1 cellular context compared by ENCODE assay signal in genomic region chr7:141014523-141015395, GRCh38.
TF ChIP-seq lines count a peak whose summit lies in the region.

TSS of gene MRPS33 (minus strand) at chr7:141014952. CDS start at chr7:141010633, 4,319 bp downstream.

TF ChIP-seq in HepG2, 621 proteins besides CTCF, POLR2A, EP300 and RAD21 (continued from another document and continues in another):
- peak; percentile 71; the same call in 1 of the 2 replicates for TF ChIP-seq AHDC1 (CRISPR knock-in tag; IDR thresholded peaks at IDR 0.05; ENCODE audit: borderline replicate concordance)
- peak; percentile 24; the same call in 1 of the 2 replicates for TF ChIP-seq TFDP1 (CRISPR knock-in tag; IDR thresholded peaks at IDR 0.05; ENCODE audit: borderline replicate concordance)
- peak; percentile 15; the same call in 1 of the 2 replicates for TF ChIP-seq ZNF709 (CRISPR knock-in tag; IDR thresholded peaks at IDR 0.05)
- TF ChIP-seq ATF1 (CRISPR knock-in tag; IDR thresholded peaks at IDR 0.05) = peak; percentile 87
- 0 out of 2 replicates have a peak, but pooled peaks have one; percentile 28 for TF ChIP-seq ZBED4 (CRISPR knock-in tag; IDR thresholded peaks at IDR 0.05; ENCODE audit: borderline replicate concordance)
- peak; percentile 80 for TF ChIP-seq PHF21A (CRISPR knock-in tag; IDR thresholded peaks at IDR 0.05)
- TF ChIP-seq MTA1 (CRISPR knock-in tag; IDR thresholded peaks at IDR 0.05; ENCODE audit: borderline replicate concordance) = no peak
- peak; percentile 55 for TF ChIP-seq CREB1 (IDR thresholded peaks at IDR 0.05)
- peak; percentile 94 for TF ChIP-seq CREB1 (CRISPR knock-in tag; IDR thresholded peaks at IDR 0.05)
- peak; percentile 84 for TF ChIP-seq FOXK1 (CRISPR knock-in tag; IDR thresholded peaks at IDR 0.05; ENCODE audit: borderline replicate concordance, low read depth)
- TF ChIP-seq RFXAP (CRISPR knock-in tag; IDR thresholded peaks at IDR 0.05; ENCODE audit: borderline replicate concordance) = peak; percentile 81; the same call in 1 of the 2 replicates
- 0 out of 2 replicates have a peak, but pooled peaks have one; percentile 51 for TF ChIP-seq ZNF205 (CRISPR knock-in tag; IDR thresholded peaks at IDR 0.05)
- peak in 1 of 2 experiments; percentile 41; a peak in 1 of 4 replicates for TF ChIP-seq REST (IDR thresholded peaks at IDR 0.05; ENCODE audit: borderline replicate concordance in 1 of 2, low read depth in 1 of 2, low read length in 2 of 2)
- TF ChIP-seq CSRNP1 (CRISPR knock-in tag; IDR thresholded peaks at IDR 0.05) = peak; percentile 94; the same call in 1 of the 2 replicates
- no peak for TF ChIP-seq ZNF7 (CRISPR knock-in tag; IDR thresholded peaks at IDR 0.05)
- no peak for TF ChIP-seq EZH2 (conservative IDR thresholded peaks at IDR 0.05; ENCODE audit: low read depth, low read length)
- peak; percentile 69; the same call in 1 of the 2 replicates for TF ChIP-seq ISX (CRISPR knock-in tag; conservative IDR thresholded peaks at IDR 0.05)
- TF ChIP-seq ESRRA (CRISPR knock-in tag; IDR thresholded peaks at IDR 0.05; ENCODE audit: low read depth) = peak; percentile 63; the same call in 1 of the 2 replicates
- TF ChIP-seq IRF2 (CRISPR knock-in tag; IDR thresholded peaks at IDR 0.05) = peak; percentile 79; the same call in 1 of the 2 replicates
- peak; percentile 65; the same call in 1 of the 2 replicates for TF ChIP-seq RXRA (CRISPR knock-in tag; IDR thresholded peaks at IDR 0.05)
- no peak for TF ChIP-seq MTA3 (CRISPR knock-in tag; IDR thresholded peaks at IDR 0.05)
- TF ChIP-seq ZBTB42 (CRISPR knock-in tag; IDR thresholded peaks at IDR 0.05) = no peak
- 0 out of 2 replicates have a peak, but pooled peaks have one; percentile 56 for TF ChIP-seq HNRNPL (IDR thresholded peaks at IDR 0.05; ENCODE audit: low read depth, low read length)
- peak; percentile 27; the same call in 1 of the 2 replicates for TF ChIP-seq HNF1A (IDR thresholded peaks at IDR 0.05; ENCODE audit: low read depth)
- TF ChIP-seq HNF1A (CRISPR knock-in tag; IDR thresholded peaks at IDR 0.05; ENCODE audit: borderline replicate concordance) = no peak; the same call in 1 of the 2 replicates
- TF ChIP-seq LCORL (IDR thresholded peaks at IDR 0.05) = no peak
- 0 out of 2 replicates have a peak, but pooled peaks have one; percentile 63 for TF ChIP-seq LCORL (CRISPR knock-in tag; IDR thresholded peaks at IDR 0.05)
- peak; percentile 38 for TF ChIP-seq ZNF883 (CRISPR knock-in tag; IDR thresholded peaks at IDR 0.05; ENCODE audit: not compliant biosample characterization)
- no peak for TF ChIP-seq ONECUT2 (CRISPR knock-in tag; IDR thresholded peaks at IDR 0.05)
- TF ChIP-seq SALL1 (CRISPR knock-in tag; IDR thresholded peaks at IDR 0.05) = peak; percentile 94
- TF ChIP-seq KAT8 (CRISPR knock-in tag; IDR thresholded peaks at IDR 0.05) = peak; percentile 97
- 0 out of 2 replicates have a peak, but pooled peaks have one; percentile 20 for TF ChIP-seq SAFB2 (CRISPR knock-in tag; IDR thresholded peaks at IDR 0.05; ENCODE audit: borderline replicate concordance, low read depth)
- peak; percentile 77; the same call in 1 of the 2 replicates for TF ChIP-seq AKAP8 (CRISPR knock-in tag; IDR thresholded peaks at IDR 0.05)
- TF ChIP-seq ZSCAN22 (CRISPR knock-in tag; IDR thresholded peaks at IDR 0.05) = no peak
- 0 out of 2 replicates have a peak, but pooled peaks have one; percentile 45 for TF ChIP-seq ZNF691 (CRISPR knock-in tag; IDR thresholded peaks at IDR 0.05; ENCODE audit: borderline replicate concordance, low read depth)
- TF ChIP-seq ELF4 (CRISPR knock-in tag; IDR thresholded peaks at IDR 0.05; ENCODE audit: borderline replicate concordance) = peak; percentile 43; the same call in 1 of the 2 replicates
- TF ChIP-seq RBFOX2 (IDR thresholded peaks at IDR 0.05; ENCODE audit: low read depth, low read length) = peak; percentile 86
